1 cellular context compared by ENCODE assay signal in genomic region chr18:54958711-54959625, GRCh38.
TF ChIP-seq lines count a peak whose summit lies in the region.

Gene CCDC68, minus strand, starts transcription at chr18:54959461. Its CDS starts 16,670 bp downstream, at chr18:54942791.

TF ChIP-seq in IMR-90, 13 proteins besides CTCF, POLR2A, EP300 and RAD21 (continued from another document):
- TF ChIP-seq USF2 (IDR thresholded peaks at IDR 0.05; ENCODE audit: low read depth, low read length) (no peak), CEBPB (IDR thresholded peaks at IDR 0.05; ENCODE audit: low read depth, low read length) (no peak), ELK1 (IDR thresholded peaks at IDR 0.05; ENCODE audit: borderline replicate concordance, low read depth, low read length) (no peak), MAFK (IDR thresholded peaks at IDR 0.05; ENCODE audit: low read depth, low read length) (no peak), BHLHE40 (IDR thresholded peaks at IDR 0.05; ENCODE audit: low read depth, low read length) (no peak), CHD1 (IDR thresholded peaks at IDR 0.05; ENCODE audit: low read depth, low read length) (no peak), MXI1 (IDR thresholded peaks at IDR 0.05; ENCODE audit: borderline replicate concordance, low read depth, low read length) (no peak), SMC3 (IDR thresholded peaks at IDR 0.05; ENCODE audit: low read depth, low read length) (no peak), FOS (IDR thresholded peaks at IDR 0.05; ENCODE audit: low read depth, low read length) (no peak), RCOR1 (IDR thresholded peaks at IDR 0.05; ENCODE audit: insufficient replicate concordance, low read length) (no peak), NFE2L2 (IDR thresholded peaks at IDR 0.05; ENCODE audit: low read depth, low read length) (no peak), MAZ (IDR thresholded peaks at IDR 0.05; ENCODE audit: borderline replicate concordance, low read depth, low read length) (no peak)
